Comparison of ENCODE assay signal across 19 cellular contexts in the genomic region with DNA sequence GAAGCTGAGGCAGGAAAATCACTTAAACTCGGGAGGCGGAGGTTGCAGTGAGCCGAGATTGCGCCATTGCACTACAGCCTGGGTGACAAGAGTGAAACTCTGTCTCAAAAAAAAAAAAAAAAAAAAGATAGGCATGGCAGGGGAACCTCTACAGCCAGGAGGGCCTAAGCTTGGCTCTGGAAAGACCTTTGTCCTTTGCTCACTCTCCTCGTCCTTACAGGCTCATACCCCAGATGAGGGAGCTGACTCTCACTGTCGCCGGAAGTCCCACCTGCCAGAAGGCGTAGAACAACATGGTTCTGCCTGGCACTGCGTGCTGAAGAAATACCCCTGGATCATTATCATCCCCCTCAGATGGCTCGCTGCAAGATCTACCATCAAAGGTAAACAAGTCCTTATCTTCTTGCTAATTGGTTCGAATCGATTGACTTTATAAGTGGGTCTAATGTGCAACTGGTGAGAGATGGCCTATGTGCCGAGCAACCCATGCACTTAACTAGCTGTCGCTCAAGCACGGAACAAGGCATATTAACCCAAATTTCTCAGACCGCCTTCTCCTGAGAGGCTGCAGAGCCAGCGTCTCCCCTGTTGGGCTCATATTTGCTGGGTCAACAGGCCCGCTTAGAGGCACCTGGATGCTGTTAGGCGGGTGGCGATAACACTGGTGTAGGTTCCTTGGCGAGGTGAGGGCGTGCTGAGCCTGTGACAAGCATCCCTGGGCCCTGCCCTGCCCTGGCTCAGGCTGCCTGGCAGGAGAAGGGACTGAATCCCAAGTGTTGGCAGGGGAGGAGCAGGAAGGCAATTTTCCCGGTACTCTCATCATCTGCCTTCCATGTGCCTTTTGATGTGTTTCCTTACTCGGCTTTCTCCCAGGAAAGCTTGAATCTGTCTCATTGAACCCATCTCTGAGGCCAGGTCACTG. TPM values are rescaled to one million over a fixed set of nuclear protein-coding genes. Genes with fewer than 3 reads are reported as not detected.
DNase-seq lines count a peak whose midpoint lies in the region; ATAC-seq and TF ChIP-seq lines count a peak whose summit lies in the region.
"Had no signal": no experiment of that assay in that cellular context is flagged by ENCODE, and none has a peak within 500 bp of the region (broad histone marks: within the 10 kb centered on the region; RNA-seq: fewer than 3 reads in every experiment).

No MANE protein-coding gene starts in this region.

- DNase-seq in NCI-H748 (lab: John Stamatoyannopoulos, UW; ENCODE audit: unreplicated experiment) = peak; percentile 35
- no peak for DNase-seq in NCI-H748 treated with DMSO at 0.1 percent for 48 hours (lab: John Stamatoyannopoulos, UW)
- DNase-seq in type B pancreatic cell (ENCODE audit: extremely low spot score, unreplicated experiment) = no peak
- DNase-seq in DMS153 (lab: John Stamatoyannopoulos, UW) = no peak
- no peak for DNase-seq in activated CD4-positive, alpha-beta T cell treated with anti-CD3 and anti-CD28 coated beads for 4 hours
- DNase-seq: central memory CD4-positive, alpha-beta T cell; KBM-7; NCI-H1694; NCI-H82; stimulated activated CD4-positive, alpha-beta T cell treated with anti-CD3 and anti-CD28 coated beads, Interleukin-2, amount 100 ng/mL, for 48 hours; trophoblast cell had no signal

- peaks cover 24 to 58% (median 41%) of the 10 kb centered on the region in 4 donors for H3K4me1 ChIP-seq in liver (ENCODE audit: control insufficient read depth in 4 of 4, insufficient read depth in 4 of 4, low read length in 3 of 4)

- H3K9ac ChIP-seq in liver (ENCODE audit: low read depth in 1 of 2, low read length in 2 of 2) = no peak overlapping the region

- H3K4me3 Mint-ChIP-seq in type B pancreatic cell = peak overlapping the region; percentile 67
- H3K4me3 Mint-ChIP-seq: T-helper 2 cell treated with Interferon-gamma antibody and Interleukin-4, amounts not matched to agents 5 μg/mL and 100 μg/mL, for 36 hours had no signal

- H3K27me3 Mint-ChIP-seq in type B pancreatic cell = peaks cover 13% of the 10 kb centered on the region

- no peaks in the 10 kb centered on the region for H3K27me3 ChIP-seq in liver (ENCODE audit: control insufficient read depth in 4 of 4, insufficient read depth in 4 of 4, low read length in 3 of 4)
- H3K27me3 ChIP-seq: right atrium auricular region had no signal

- H3K9me3 Mint-ChIP-seq in type B pancreatic cell = no peaks in the 10 kb centered on the region
- H3K9me3 Mint-ChIP-seq: activated naive CD4-positive, alpha-beta T cell treated with anti-CD3 and anti-CD28 coated beads, Interleukin-2, amount 50 U/mL, for 72 hours; T-helper 2 cell treated with Interferon-gamma antibody and Interleukin-4, amounts not matched to agents 5 μg/mL and 100 μg/mL, for 36 hours had no signal

- peak overlapping the region; percentile 28 to 63 (median 59) for H3K4me3 ChIP-seq in liver (ENCODE audit: low read depth in 1 of 3, low read length in 3 of 3)
- H3K4me3 ChIP-seq: right atrium auricular region had no signal

- no peak for ATAC-seq in GM18498 (IDR thresholded peaks at IDR 0.05; ENCODE audit: unreplicated experiment)
- ATAC-seq: activated naive CD4-positive, alpha-beta T cell treated with anti-CD3 and anti-CD28 coated beads, Interleukin-2, amount 50 U/mL, for 72 hours had no signal

- H3K36me3 ChIP-seq in liver (ENCODE audit: control insufficient read depth in 4 of 4, insufficient read depth in 3 of 4, low read depth in 1 of 4, low read length in 3 of 4) = no peaks in the 10 kb centered on the region
- H3K36me3 ChIP-seq: right atrium auricular region had no signal

- WGBS in liver = 39% methylated on average over 24 of the region's 24 CpGs

- H3K27ac Mint-ChIP-seq in type B pancreatic cell = peak overlapping the region; percentile 85
- H3K27ac Mint-ChIP-seq: activated naive CD4-positive, alpha-beta T cell treated with anti-CD3 and anti-CD28 coated beads, Interleukin-2, amount 50 U/mL, for 72 hours; T-helper 2 cell treated with Interferon-gamma antibody and Interleukin-4, amounts not matched to agents 5 μg/mL and 100 μg/mL, for 36 hours had no signal

- H3K36me3 Mint-ChIP-seq in type B pancreatic cell = no peaks in the 10 kb centered on the region

- H3K4me1 Mint-ChIP-seq in type B pancreatic cell (ENCODE audit: unreplicated experiment) = peaks cover 34% of the 10 kb centered on the region

- no peaks in the 10 kb centered on the region for H3K9me3 ChIP-seq in liver (ENCODE audit: control insufficient read depth in 4 of 4, low read length in 3 of 4)
- H3K9me3 ChIP-seq: right atrium auricular region had no signal

- TF ChIP-seq CTCF in VCaP (conservative IDR thresholded peaks at IDR 0.05) (no peak), liver (IDR thresholded peaks at IDR 0.05; ENCODE audit: low read depth, low read length, missing input control) (no peak), type B pancreatic cell (conservative IDR thresholded peaks at IDR 0.05) (no peak)

- H3K27ac ChIP-seq in VCaP (peak overlapping the region; percentile 95), liver (ENCODE audit: low read depth in 1 of 2, low read length in 2 of 2) (peak overlapping the region; percentile 19 to 83)
- H3K27ac ChIP-seq: epithelial cell of prostate had no signal

- peak in 1 of 2 donors; percentile 16 for TF ChIP-seq RAD21 in liver (IDR thresholded peaks at IDR 0.05)

TF ChIP-seq in liver, 16 proteins besides CTCF, POLR2A, EP300 and RAD21 (continues in another document):
- no peak for TF ChIP-seq FOXA2 (IDR thresholded peaks at IDR 0.05)
- no peak for TF ChIP-seq NR2F2 (IDR thresholded peaks at IDR 0.05)
- no peak for TF ChIP-seq YY1 (IDR thresholded peaks at IDR 0.05)
- TF ChIP-seq TAF1 (conservative IDR thresholded peaks at IDR 0.05) = no peak
- TF ChIP-seq GABPA (IDR thresholded peaks at IDR 0.05 in 1 of 2, conservative IDR thresholded peaks at IDR 0.05 in 1 of 2) = no peak
- TF ChIP-seq, protein P1, sequence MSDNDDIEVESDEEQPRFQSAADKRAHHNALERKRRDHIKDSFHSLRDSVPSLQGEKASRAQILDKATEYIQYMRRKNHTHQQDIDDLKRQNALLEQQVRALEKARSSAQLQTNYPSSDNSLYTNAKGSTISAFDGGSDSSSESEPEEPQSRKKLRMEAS (IDR thresholded peaks at IDR 0.05) = peak; percentile 35
- TF ChIP-seq RXRA (IDR thresholded peaks at IDR 0.05) = peak in 1 of 2 donors; percentile 55
- TF ChIP-seq, protein P2, sequence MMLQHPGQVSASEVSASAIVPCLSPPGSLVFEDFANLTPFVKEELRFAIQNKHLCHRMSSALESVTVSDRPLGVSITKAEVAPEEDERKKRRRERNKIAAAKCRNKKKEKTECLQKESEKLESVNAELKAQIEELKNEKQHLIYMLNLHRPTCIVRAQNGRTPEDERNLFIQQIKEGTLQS (IDR thresholded peaks at IDR 0.05) = no peak
- peak; percentile 37 to 63 for TF ChIP-seq HNF4A (conservative IDR thresholded peaks at IDR 0.05)
- TF ChIP-seq SP1 (IDR thresholded peaks at IDR 0.05) = no peak
- no peak for TF ChIP-seq EGR1 (IDR thresholded peaks at IDR 0.05; ENCODE audit: low read depth in 2 of 2)
- no peak for TF ChIP-seq JUND (IDR thresholded peaks at IDR 0.05)
- no peak for TF ChIP-seq HNF4G (IDR thresholded peaks at IDR 0.05)
- TF ChIP-seq FOXA1 (IDR thresholded peaks at IDR 0.05) = no peak
- TF ChIP-seq, protein P3, sequence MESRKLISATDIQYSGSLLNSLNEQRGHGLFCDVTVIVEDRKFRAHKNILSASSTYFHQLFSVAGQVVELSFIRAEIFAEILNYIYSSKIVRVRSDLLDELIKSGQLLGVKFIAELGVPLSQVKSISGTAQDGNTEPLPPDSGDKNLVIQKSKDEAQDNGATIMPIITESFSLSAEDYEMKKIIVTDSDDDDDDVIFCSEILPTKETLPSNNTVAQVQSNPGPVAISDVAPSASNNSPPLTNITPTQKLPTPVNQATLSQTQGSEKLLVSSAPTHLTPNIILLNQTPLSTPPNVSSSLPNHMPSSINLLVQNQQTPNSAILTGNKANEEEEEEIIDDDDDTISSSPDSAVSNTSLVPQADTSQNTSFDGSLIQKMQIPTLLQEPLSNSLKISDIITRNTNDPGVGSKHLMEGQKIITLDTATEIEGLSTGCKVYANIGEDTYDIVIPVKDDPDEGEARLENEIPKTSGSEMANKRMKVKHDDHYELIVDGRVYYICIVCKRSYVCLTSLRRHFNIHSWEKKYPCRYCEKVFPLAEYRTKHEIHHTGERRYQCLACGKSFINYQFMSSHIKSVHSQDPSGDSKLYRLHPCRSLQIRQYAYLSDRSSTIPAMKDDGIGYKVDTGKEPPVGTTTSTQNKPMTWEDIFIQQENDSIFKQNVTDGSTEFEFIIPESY (IDR thresholded peaks at IDR 0.05) = no peak

RNA-seq across cellular contexts. Expression of gene RTN4RL1, which starts 29.6 kb away (rescaled TPM):
- total RNA-seq in liver (1 to 10 TPM in 1 of 2 donors, under 1 TPM in 1; 0.65 to 1.8 TPM), type B pancreatic cell (ENCODE audit: low replicate concordance) (1.7 and 1.9 TPM in 2 replicates)
- 1 to 10 TPM in 1 of 2 donors, under 1 TPM in 1; 0.04 to 5.4 TPM for polyA plus RNA-seq in liver
- total RNA-seq: kidney epithelial cell had no signal

RNA-seq across cellular contexts. Expression of gene DPH1, which starts 34.4 kb away (rescaled TPM):
- total RNA-seq in liver (10 to 100 TPM in 1 of 2 donors, 1 to 10 TPM in 1; 9.8 to 24.6 TPM), type B pancreatic cell (ENCODE audit: low replicate concordance) (41.5 and 57.1 TPM in 2 replicates)
- 10 to 100 TPM; 17.5 to 21.2 TPM for polyA plus RNA-seq in liver

RNA-seq across cellular contexts. Expression of gene OVCA2, which starts 46.2 kb away (rescaled TPM):
- 10 to 100 TPM; 16.1 to 17.2 TPM for total RNA-seq in liver
- 10 to 100 TPM; 30.3 to 30.6 TPM for polyA plus RNA-seq in liver
- 27.8 and 42.7 TPM in 2 replicates for total RNA-seq in type B pancreatic cell (ENCODE audit: low replicate concordance)

RNA-seq across cellular contexts. Expression of gene HIC1, which starts 59.3 kb away (rescaled TPM):
- total RNA-seq in liver (1 to 10 TPM; 3.9 to 4.8 TPM), type B pancreatic cell (ENCODE audit: low replicate concordance) (3.4 and 21.6 TPM in 2 replicates)
- 1 to 10 TPM in 1 of 2 donors, under 1 TPM in 1; 0.44 to 3.5 TPM for polyA plus RNA-seq in liver
